In genomic region chr18:70290482-70291294, GRCh38 we compare ENCODE assay signal across 1 cellular context.
TF ChIP-seq lines count a peak whose summit lies in the region.

No MANE protein-coding gene starts in this region.

TF ChIP-seq in HepG2, 621 proteins besides CTCF, POLR2A, EP300 and RAD21 (continued from another document and continues in another):
- no peak for TF ChIP-seq AFF4 (CRISPR knock-in tag; IDR thresholded peaks at IDR 0.05)
- TF ChIP-seq ZFP36L2 (CRISPR knock-in tag; IDR thresholded peaks at IDR 0.05) = no peak
- no peak for TF ChIP-seq GABPA (IDR thresholded peaks at IDR 0.05; ENCODE audit: low read depth, low read length)
- TF ChIP-seq GABPA (CRISPR knock-in tag; IDR thresholded peaks at IDR 0.05; ENCODE audit: low read depth) = no peak
- TF ChIP-seq ZNF570 (CRISPR knock-in tag; IDR thresholded peaks at IDR 0.05; ENCODE audit: borderline replicate concordance) = no peak
- TF ChIP-seq MTF1 (CRISPR knock-in tag; IDR thresholded peaks at IDR 0.05) = no peak
- TF ChIP-seq REXO4 (CRISPR knock-in tag; IDR thresholded peaks at IDR 0.05; ENCODE audit: borderline replicate concordance) = no peak
- TF ChIP-seq ZNF792 (CRISPR knock-in tag; IDR thresholded peaks at IDR 0.05) = no peak
- TF ChIP-seq TARDBP (CRISPR knock-in tag; IDR thresholded peaks at IDR 0.05) = peak; percentile 34; the same call in 1 of the 2 replicates
- no peak for TF ChIP-seq ZNF781 (CRISPR knock-in tag; IDR thresholded peaks at IDR 0.05; ENCODE audit: borderline replicate concordance, not compliant biosample characterization)
- no peak for TF ChIP-seq ZBTB4 (CRISPR knock-in tag; IDR thresholded peaks at IDR 0.05; ENCODE audit: borderline replicate concordance)
- TF ChIP-seq XBP1 (CRISPR knock-in tag; IDR thresholded peaks at IDR 0.05) = no peak
- no peak for TF ChIP-seq NFKB2 (CRISPR knock-in tag; IDR thresholded peaks at IDR 0.05; ENCODE audit: borderline replicate concordance)
- TF ChIP-seq NR1H2 (CRISPR knock-in tag; IDR thresholded peaks at IDR 0.05; ENCODE audit: borderline replicate concordance, low read depth) = no peak
- TF ChIP-seq PBX3 (CRISPR knock-in tag; IDR thresholded peaks at IDR 0.05; ENCODE audit: borderline replicate concordance) = no peak
- no peak for TF ChIP-seq HIVEP1 (CRISPR knock-in tag; IDR thresholded peaks at IDR 0.05)
- no peak for TF ChIP-seq GABPB1 (CRISPR knock-in tag; IDR thresholded peaks at IDR 0.05)
- no peak for TF ChIP-seq NFRKB (IDR thresholded peaks at IDR 0.05)
- no peak for TF ChIP-seq TBX3 (IDR thresholded peaks at IDR 0.05; ENCODE audit: borderline replicate concordance)
- no peak for TF ChIP-seq ZNF33A (CRISPR knock-in tag; IDR thresholded peaks at IDR 0.05; ENCODE audit: borderline replicate concordance)
- no peak for TF ChIP-seq KAT8 (CRISPR knock-in tag; IDR thresholded peaks at IDR 0.05)
- no peak for TF ChIP-seq ISX (CRISPR knock-in tag; conservative IDR thresholded peaks at IDR 0.05)
- TF ChIP-seq IKZF1 (IDR thresholded peaks at IDR 0.05) = no peak
- TF ChIP-seq TOE1 (CRISPR knock-in tag; IDR thresholded peaks at IDR 0.05) = no peak
- TF ChIP-seq CREB3 (CRISPR knock-in tag; IDR thresholded peaks at IDR 0.05) = no peak
- no peak for TF ChIP-seq HMGA1 (CRISPR knock-in tag; conservative IDR thresholded peaks at IDR 0.05)
- TF ChIP-seq MED1 (CRISPR knock-in tag; IDR thresholded peaks at IDR 0.05) = peak; percentile 44
- no peak for TF ChIP-seq FOXK2 (IDR thresholded peaks at IDR 0.05)
- TF ChIP-seq SNAPC4 (CRISPR knock-in tag; IDR thresholded peaks at IDR 0.05) = no peak
- no peak for TF ChIP-seq ZNF256 (CRISPR knock-in tag; conservative IDR thresholded peaks at IDR 0.05)
- TF ChIP-seq ZNF577 (CRISPR knock-in tag; IDR thresholded peaks at IDR 0.05; ENCODE audit: borderline replicate concordance, low read depth) = no peak
- TF ChIP-seq ZNF552 (CRISPR knock-in tag; IDR thresholded peaks at IDR 0.05; ENCODE audit: borderline replicate concordance) = no peak
- no peak for TF ChIP-seq ZNF784 (CRISPR knock-in tag; IDR thresholded peaks at IDR 0.05; ENCODE audit: borderline replicate concordance)
- no peak for TF ChIP-seq ZFP91 (CRISPR knock-in tag; IDR thresholded peaks at IDR 0.05; ENCODE audit: borderline replicate concordance)
- no peak for TF ChIP-seq CCDC6 (CRISPR knock-in tag; IDR thresholded peaks at IDR 0.05)
- TF ChIP-seq ZSCAN21 (CRISPR knock-in tag; IDR thresholded peaks at IDR 0.05; ENCODE audit: borderline replicate concordance) = no peak
- no peak for TF ChIP-seq FOXA1 (IDR thresholded peaks at IDR 0.05)
- no peak for TF ChIP-seq FOXA1 (CRISPR knock-in tag; IDR thresholded peaks at IDR 0.05)
- no peak for TF ChIP-seq GZF1 (CRISPR knock-in tag; IDR thresholded peaks at IDR 0.05)
- TF ChIP-seq ZNF446 (CRISPR knock-in tag; IDR thresholded peaks at IDR 0.05) = no peak
- no peak for TF ChIP-seq ZNF761 (CRISPR knock-in tag; conservative IDR thresholded peaks at IDR 0.05)
- TF ChIP-seq ZNF18 (CRISPR knock-in tag; IDR thresholded peaks at IDR 0.05; ENCODE audit: insufficient replicate concordance) = peak; percentile 53
- no peak for TF ChIP-seq ZFP36 (IDR thresholded peaks at IDR 0.05; ENCODE audit: borderline replicate concordance, low read depth, low read length, partially characterized antibody)
- TF ChIP-seq DBP (CRISPR knock-in tag; IDR thresholded peaks at IDR 0.05; ENCODE audit: not compliant biosample characterization) = no peak
- TF ChIP-seq ZBTB42 (CRISPR knock-in tag; IDR thresholded peaks at IDR 0.05) = no peak
- TF ChIP-seq SRSF4 (IDR thresholded peaks at IDR 0.05; ENCODE audit: low read depth, low read length, poor library complexity, severe bottlenecking) = no peak
- no peak for TF ChIP-seq ZNF788 (CRISPR knock-in tag; IDR thresholded peaks at IDR 0.05; ENCODE audit: borderline replicate concordance)
- no peak for TF ChIP-seq JARID2 (CRISPR knock-in tag; IDR thresholded peaks at IDR 0.05; ENCODE audit: insufficient replicate concordance)
- TF ChIP-seq SAFB2 (CRISPR knock-in tag; IDR thresholded peaks at IDR 0.05; ENCODE audit: borderline replicate concordance, low read depth) = no peak
- no peak for TF ChIP-seq CC2D1A (CRISPR knock-in tag; IDR thresholded peaks at IDR 0.05)
- TF ChIP-seq ZNF564 (CRISPR knock-in tag; IDR thresholded peaks at IDR 0.05) = no peak
- TF ChIP-seq ATF7 (IDR thresholded peaks at IDR 0.05) = no peak
- TF ChIP-seq ATF7 (CRISPR knock-in tag; IDR thresholded peaks at IDR 0.05) = no peak
